Comparison of ENCODE assay signal across 15 cellular contexts in genomic region chr3:178078933-178079332, GRCh38.
DNase-seq lines count a peak whose midpoint lies in the region; FAIRE-seq and TF ChIP-seq lines count a peak whose summit lies in the region.
"Had no signal": no experiment of that assay in that cellular context is flagged by ENCODE, and none has a peak within 500 bp of the region (broad histone marks: within the 10 kb centered on the region; RNA-seq: fewer than 3 reads in every experiment).

No MANE protein-coding gene starts in this region.

- no peaks in the 10 kb centered on the region for H3K4me1 ChIP-seq in H9 (ENCODE audit: insufficient read depth, low read length)
- H3K4me1 ChIP-seq in tibial artery: peaks cover 0 to 31% (median 12%) of the 10 kb centered on the region in 4 donors

- H3K27me3 Mint-ChIP-seq in H9 (ENCODE audit: low read depth) (no peaks in the 10 kb centered on the region), chondrocyte (ENCODE audit: low read depth) (no peaks in the 10 kb centered on the region)
- H3K27me3 Mint-ChIP-seq: activated B cell treated with CpG ODN at 0.5 μM for 24 hours; CD4-positive, CD25-positive, alpha-beta regulatory T cell had no signal

- no peak overlapping the region for H2BK120ac ChIP-seq in H9 (ENCODE audit: low read depth, low read length, poor library complexity, severe bottlenecking)

- H3K4ac ChIP-seq in H9 (ENCODE audit: low read depth, low read length): no peak overlapping the region

- intact Hi-C loops in tibial artery (cut with DNase I; ENCODE audit: low total_unique reads): no loop called here

- H2AFZ ChIP-seq in H9 (ENCODE audit: low read length): peak overlapping the region; percentile 10

- H4K8ac ChIP-seq in H9 (replicated peaks; ENCODE audit: insufficient read length, low read depth, low read length): no peak overlapping the region

- no peak overlapping the region for H2AK5ac ChIP-seq in H9 (ENCODE audit: insufficient read length, low read length)

- no peak overlapping the region for H4K5ac ChIP-seq in H9 (ENCODE audit: insufficient read length, low read depth, low read length)

- H3K4me1 Mint-ChIP-seq in H9 (peaks cover 8% of the 10 kb centered on the region in 2 experiments; a peak in 3 of 4 replicates), chondrocyte (ENCODE audit: low read depth) (peaks cover 54% of the 10 kb centered on the region)

- H3K4me3 ChIP-seq in tibial artery: no peak overlapping the region
- H3K4me3 ChIP-seq in H7 (ENCODE audit: insufficient read depth, low read depth, low read length): no peak overlapping the region

- no peaks in the 10 kb centered on the region for H4K20me1 ChIP-seq in H9 (ENCODE audit: control insufficient read depth, insufficient read depth, insufficient read length)

- no peak overlapping the region for H3K18ac ChIP-seq in H9 (ENCODE audit: insufficient read length, low read depth, low read length)

- no peaks in the 10 kb centered on the region; a peak in 1 of 7 replicates for H3K36me3 Mint-ChIP-seq in H9 (ENCODE audit: insufficient read depth in 1 of 3, low read depth in 3 of 3)
- H3K36me3 Mint-ChIP-seq in chondrocyte (ENCODE audit: low read depth): no peaks in the 10 kb centered on the region
- H3K36me3 Mint-ChIP-seq: CD4-positive, CD25-positive, alpha-beta regulatory T cell; naive B cell had no signal

- no peak overlapping the region for H2BK15ac ChIP-seq in H9 (ENCODE audit: low read depth, low read length)

- no peak overlapping the region for H4K91ac ChIP-seq in H9 (ENCODE audit: insufficient read length, low read depth, low read length)

- H3K14ac ChIP-seq in H9 (ENCODE audit: insufficient read depth, low read length): no peak overlapping the region; the same call in 1 of the 2 replicates

- H3T11ph ChIP-seq in H9 (ENCODE audit: low read length): no peak overlapping the region

- H2BK20ac ChIP-seq in H9 (ENCODE audit: low read depth, low read length, poor library complexity, severe bottlenecking): no peak overlapping the region

- H3K23ac ChIP-seq in H9 (ENCODE audit: insufficient read length, low read depth, low read length): no peak overlapping the region

- DNase-seq in H9 (no peak), chondrocyte (ENCODE audit: low spot score) (no peak), renal cortical epithelial cell (ENCODE audit: low read depth) (peak; percentile 24), tibial artery (no peak), DMS53 (lab: John Stamatoyannopoulos, UW) (no peak), H7 (no peak), cortex of kidney (lab: John Stamatoyannopoulos, UW) (no peak)
- DNase-seq: activated B cell treated with CpG ODN at 0.5 μM for 24 hours; activated T-cell treated with anti-CD3 and anti-CD28 coated beads, Interleukin-2, amount 50 U/mL, for 48 hours; CD4-positive, CD25-positive, alpha-beta regulatory T cell; cerebellar nuclear complex; hippocampal formation; naive B cell; stimulated activated CD4-positive, alpha-beta T cell treated with anti-CD3 and anti-CD28 coated beads, Interleukin-4, amount 100 ng/mL, for 4 hours had no signal

- H3K56ac ChIP-seq in H9 (ENCODE audit: insufficient read length, low read depth, low read length): no peak overlapping the region

- no peak overlapping the region for H2BK12ac ChIP-seq in H9 (ENCODE audit: insufficient read length, low read depth, low read length)

- TF ChIP-seq CTCF in H9 (conservative IDR thresholded peaks at IDR 0.05) (no peak), chondrocyte (IDR thresholded peaks at IDR 0.05) (no peak), tibial artery (IDR thresholded peaks at IDR 0.05) (no peak)

- peak; percentile 79 for FAIRE-seq in islet of Langerhans (lab: Jason Lieb, UNC)

- H3K27me3 ChIP-seq in H9 (ENCODE audit: insufficient read depth, low read length) (no peaks in the 10 kb centered on the region), tibial artery (no peaks in the 10 kb centered on the region), H7 (ENCODE audit: control insufficient read depth, insufficient read depth, low read length) (no peaks in the 10 kb centered on the region)

- no peaks in the 10 kb centered on the region for H3K79me1 ChIP-seq in H9 (ENCODE audit: insufficient read depth, low read depth, low read length, poor library complexity, severe bottlenecking)

- H3K9me3 ChIP-seq in H9 (ENCODE audit: control insufficient read depth, low read depth, low read length): no peaks in the 10 kb centered on the region
- no peaks in the 10 kb centered on the region for H3K9me3 ChIP-seq in tibial artery

- H3K4me3 Mint-ChIP-seq in H9 (no peak overlapping the region), chondrocyte (ENCODE audit: unreplicated experiment) (no peak overlapping the region)
- H3K4me3 Mint-ChIP-seq: activated B cell treated with CpG ODN at 0.5 μM for 24 hours; CD4-positive, CD25-positive, alpha-beta regulatory T cell; naive B cell had no signal

- H3K9me3 Mint-ChIP-seq in H9: no peaks in the 10 kb centered on the region; a peak in 2 of 5 replicates
- peaks cover 3% of the 10 kb centered on the region for H3K9me3 Mint-ChIP-seq in chondrocyte (ENCODE audit: low read depth)
- H3K9me3 Mint-ChIP-seq: activated B cell treated with CpG ODN at 0.5 μM for 24 hours; CD4-positive, CD25-positive, alpha-beta regulatory T cell; naive B cell had no signal

- H3K4me2 ChIP-seq in H9 (ENCODE audit: insufficient read depth, insufficient read length, low read length): no peak overlapping the region

- H3K27ac ChIP-seq in H9 (ENCODE audit: insufficient read length, low read depth, low read length) (no peak overlapping the region), tibial artery (peak overlapping the region in 1 of 2 donors; percentile 4)

- H3K27ac Mint-ChIP-seq in H9 (no peak overlapping the region; a peak in 1 of 7 replicates), chondrocyte (ENCODE audit: unreplicated experiment) (peak overlapping the region; percentile 82)
- H3K27ac Mint-ChIP-seq: activated B cell treated with CpG ODN at 0.5 μM for 24 hours; CD4-positive, CD25-positive, alpha-beta regulatory T cell; naive B cell had no signal

- no peak overlapping the region for H2BK5ac ChIP-seq in H9 (ENCODE audit: insufficient read length, low read length)

- H3K79me2 ChIP-seq in H9 (ENCODE audit: insufficient read depth, low read length): no peaks in the 10 kb centered on the region

- no peaks in the 10 kb centered on the region for H3K36me3 ChIP-seq in tibial artery
- H3K36me3 ChIP-seq in H7 (replicated peaks; ENCODE audit: control insufficient read depth, insufficient read depth, low read length): no peaks in the 10 kb centered on the region

- no peaks in the 10 kb centered on the region for H3K23me2 ChIP-seq in H9 (ENCODE audit: insufficient read length, low read depth, low read length, poor library complexity, severe bottlenecking)

- no peak overlapping the region for H3K9ac ChIP-seq in H9 (ENCODE audit: extremely low read depth, insufficient read length, low read length)

- no CpG with 5 or more reads among the region's 1 CpG for WGBS in H9 (ENCODE audit: extremely low coverage, insufficient read length, low lambda C conversion rate)
